ENCODE assay signal across 8 cellular contexts in the genomic region with DNA sequence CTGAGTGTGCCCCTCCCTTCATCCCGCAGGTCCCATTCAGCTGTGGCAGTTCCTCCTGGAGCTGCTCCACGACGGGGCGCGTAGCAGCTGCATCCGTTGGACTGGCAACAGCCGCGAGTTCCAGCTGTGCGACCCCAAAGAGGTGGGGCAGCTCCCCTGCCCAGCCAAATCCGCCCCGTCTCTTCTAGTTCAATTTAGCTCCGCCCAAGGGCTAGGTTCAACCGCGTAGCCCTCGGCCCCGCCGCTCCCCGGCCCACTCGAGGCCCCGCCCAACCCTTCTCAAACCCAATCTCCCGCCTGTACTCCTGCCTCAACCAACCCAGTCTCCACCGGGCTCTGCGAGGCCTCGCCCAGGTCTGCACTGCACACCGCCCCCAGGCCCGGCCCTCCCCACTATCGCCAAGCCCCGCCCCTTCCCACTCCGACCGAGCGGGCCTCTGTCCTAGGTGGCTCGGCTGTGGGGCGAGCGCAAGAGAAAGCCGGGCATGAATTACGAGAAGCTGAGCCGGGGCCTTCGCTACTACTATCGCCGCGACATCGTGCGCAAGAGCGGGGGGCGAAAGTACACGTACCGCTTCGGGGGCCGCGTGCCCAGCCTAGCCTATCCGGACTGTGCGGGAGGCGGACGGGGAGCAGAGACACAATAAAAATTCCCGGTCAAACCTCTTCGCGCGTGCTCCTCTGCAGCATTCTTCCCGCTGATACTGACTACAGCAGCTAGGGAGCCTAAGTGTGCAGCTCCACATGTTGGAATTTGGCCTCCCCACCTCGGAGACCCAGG. TPM values are rescaled to one million over a fixed set of nuclear protein-coding genes. Genes with fewer than 3 reads are reported as not detected.
DNase-seq lines count a peak whose midpoint lies in the region; ATAC-seq and TF ChIP-seq lines count a peak whose summit lies in the region.

No MANE protein-coding gene starts in this region.

- no peaks in the 10 kb centered on the region for H3K9me3 ChIP-seq in lung (ENCODE audit: control insufficient read depth in 2 of 2, insufficient read depth in 1 of 2, low read length in 1 of 2)

- POLR2A ChIA-PET in activated CD4-positive, alpha-beta memory T cell treated with anti-CD3 and anti-CD28 coated beads, Interleukin-2, amount 10 ng/mL, durations not matched to agents 7 days and 5 days (lab: Charles Lee), result interaction anchor here (0.8 to 4.4 kb wide), 19 partner anchors 10 to 104 kb away, joined by 3 to 25 read pairs (median 5); a partner anchor contains a TSS

- WGBS in lung, 2 donors, result 0 to 1% methylated on average over 60 of the region's 60 CpGs

- no peaks in the 10 kb centered on the region for H3K9me3 Mint-ChIP-seq in activated CD4-positive, alpha-beta memory T cell treated with anti-CD3 and anti-CD28 coated beads, Interleukin-2, amount 10 ng/mL, durations not matched to agents 7 days and 5 days

- ATAC-seq in GM19395 (IDR thresholded peaks at IDR 0.05; ENCODE audit: unreplicated experiment), result peak; percentile 62
- ATAC-seq in HG03558 (IDR thresholded peaks at IDR 0.05; ENCODE audit: extremely low read depth, unreplicated experiment), result peak; percentile 36
- ATAC-seq in lung (ENCODE audit: insufficient read depth, low FRiP score), result peak; percentile 91

- CTCF ChIA-PET in activated CD4-positive, alpha-beta memory T cell treated with anti-CD3 and anti-CD28 coated beads, Interleukin-2, amount 10 ng/mL, durations not matched to agents 7 days and 5 days (lab: Charles Lee), result interaction anchor here (0.6 to 2.8 kb wide), 5 partner anchors 32 to 577 kb away, joined by 3 to 12 read pairs (median 6); a partner anchor contains a TSS

- peaks cover 5 to 15% of the 10 kb centered on the region in 2 donors for H3K4me1 ChIP-seq in lung (ENCODE audit: control insufficient read depth in 2 of 2, insufficient read depth in 2 of 2, low read length in 2 of 2)

- H3K27ac ChIP-seq in lung (ENCODE audit: low read depth in 1 of 2, low read length in 1 of 2), result peak overlapping the region; percentile 80 to 85

- H3K27me3 ChIP-seq in lung (ENCODE audit: control insufficient read depth, insufficient read depth), result no peaks in the 10 kb centered on the region

- no peak for TF ChIP-seq CTCF in lung (IDR thresholded peaks at IDR 0.05; ENCODE audit: control extremely low read depth, extremely low read depth)

- no peaks in the 10 kb centered on the region for H3K27me3 Mint-ChIP-seq in activated CD4-positive, alpha-beta memory T cell treated with anti-CD3 and anti-CD28 coated beads, Interleukin-2, amount 10 ng/mL, durations not matched to agents 7 days and 5 days

- no peaks in the 10 kb centered on the region for H3K36me3 ChIP-seq in lung (ENCODE audit: control insufficient read depth in 2 of 2, insufficient read depth in 2 of 2, low read length in 2 of 2)

- H3K4me3 ChIP-seq in lung, result peak overlapping the region; percentile 30

- DNase-seq in C1 segment of cervical spinal cord (lab: John Stamatoyannopoulos, UW) (peak in 13 of 14 donors; percentile 9 to 90 (median 52)), NCI-H82 treated with DMSO at 0.1 percent for 48 hours (lab: John Stamatoyannopoulos, UW; ENCODE audit: unreplicated experiment) (peak; percentile 95), ecto neural progenitor cell (ENCODE audit: low spot score) (peak; percentile 96), lung (ENCODE audit: low spot score) (peak; percentile 97)
- peak; percentile 98 for DNase-seq in activated CD4-positive, alpha-beta memory T cell treated with anti-CD3 and anti-CD28 coated beads, Interleukin-2, amount 10 ng/mL, durations not matched to agents 7 days and 5 days
- peak; percentile 85 to 88 (median 88) for DNase-seq in stimulated activated CD4-positive, alpha-beta T cell treated with anti-CD3 and anti-CD28 coated beads, TNF-alpha, amount 100 ng/mL, for 1 hour (ENCODE audit: low read depth in 3 of 3, low spot score in 1 of 3)

- peak overlapping the region; percentile 82 for H3K27ac Mint-ChIP-seq in activated CD4-positive, alpha-beta memory T cell treated with anti-CD3 and anti-CD28 coated beads, Interleukin-2, amount 10 ng/mL, durations not matched to agents 7 days and 5 days

- H3K4me1 Mint-ChIP-seq in activated CD4-positive, alpha-beta memory T cell treated with anti-CD3 and anti-CD28 coated beads, Interleukin-2, amount 10 ng/mL, durations not matched to agents 7 days and 5 days, result peaks cover 52% of the 10 kb centered on the region

- H3K4me3 Mint-ChIP-seq in activated CD4-positive, alpha-beta memory T cell treated with anti-CD3 and anti-CD28 coated beads, Interleukin-2, amount 10 ng/mL, durations not matched to agents 7 days and 5 days, result peak overlapping the region; percentile 83

- peaks cover 10% of the 10 kb centered on the region for H3K36me3 Mint-ChIP-seq in activated CD4-positive, alpha-beta memory T cell treated with anti-CD3 and anti-CD28 coated beads, Interleukin-2, amount 10 ng/mL, durations not matched to agents 7 days and 5 days (ENCODE audit: low read depth)

RNA-seq across cellular contexts. Expression of a gene that starts 2.9 kb away (rescaled TPM):
- total RNA-seq in activated CD4-positive, alpha-beta memory T cell treated with anti-CD3 and anti-CD28 coated beads, Interleukin-2, amount 10 ng/mL, durations not matched to agents 7 days and 5 days, result under 1 TPM; 0.65 to 0.96 TPM
- 1 to 10 TPM in 1 of 2 donors, under 1 TPM in 1; 0.31 to 1.0 TPM for total RNA-seq in lung
- 1 to 10 TPM; 1.2 to 2.5 TPM for polyA plus RNA-seq in lung

RNA-seq across cellular contexts. Expression of a gene that starts 3.7 kb away (rescaled TPM):
- total RNA-seq in activated CD4-positive, alpha-beta memory T cell treated with anti-CD3 and anti-CD28 coated beads, Interleukin-2, amount 10 ng/mL, durations not matched to agents 7 days and 5 days, result 100 to 1,000 TPM; 440 to 442 TPM
- 100 to 1,000 TPM; 202 to 338 TPM for total RNA-seq in lung
- 1,000 to 10,000 TPM in 1 of 2 donors, 100 to 1,000 TPM in 1; 679 to 1,407 TPM for polyA plus RNA-seq in lung

RNA-seq across cellular contexts. Expression of a gene that starts 15.6 kb away (rescaled TPM):
- total RNA-seq in activated CD4-positive, alpha-beta memory T cell treated with anti-CD3 and anti-CD28 coated beads, Interleukin-2, amount 10 ng/mL, durations not matched to agents 7 days and 5 days, result 100 to 1,000 TPM in 1 of 2 experiments, 10 to 100 TPM in 1; 99.5 to 102 TPM
- total RNA-seq in lung, result 10 to 100 TPM; 28.4 to 77.4 TPM
- 10 to 100 TPM; 68.6 to 84.0 TPM for polyA plus RNA-seq in lung

RNA-seq across cellular contexts. Expression of a gene that starts 21.9 kb away (rescaled TPM):
- under 1 TPM; 0.65 to 0.86 TPM for total RNA-seq in activated CD4-positive, alpha-beta memory T cell treated with anti-CD3 and anti-CD28 coated beads, Interleukin-2, amount 10 ng/mL, durations not matched to agents 7 days and 5 days
- total RNA-seq in lung, result not detected
- under 1 TPM in 1 of 2 donors, not detected in 1; 0.03 TPM for polyA plus RNA-seq in lung

RNA-seq across cellular contexts. Expression of a gene that starts 31.9 kb away (rescaled TPM):
- total RNA-seq in activated CD4-positive, alpha-beta memory T cell treated with anti-CD3 and anti-CD28 coated beads, Interleukin-2, amount 10 ng/mL, durations not matched to agents 7 days and 5 days, result 10 to 100 TPM; 45.3 to 46.5 TPM
- 10 to 100 TPM; 13.9 to 15.8 TPM for total RNA-seq in lung
- 10 to 100 TPM in 1 of 2 donors, 1 to 10 TPM in 1; 6.0 to 16.5 TPM for polyA plus RNA-seq in lung

Comparison
In these comparisons a context has a peak if more than half of its experiments do, and no peak if none do; other contexts are left out.
1. Peak in every context shown above with its lines: DNase-seq, ATAC-seq, H3K4me3 ChIP-seq and H3K27ac ChIP-seq.
2. ATAC-seq: peak in every context shown above with its lines; median percentile 91 in lung; 62 in GM19395; 36 in HG03558.